19 cellular contexts compared by ENCODE assay signal in genomic region chr10:7030134-7030855, GRCh38.
DNase-seq lines count a peak whose midpoint lies in the region; ATAC-seq and TF ChIP-seq lines count a peak whose summit lies in the region.
"Had no signal": no experiment of that assay in that cellular context is flagged by ENCODE, and none has a peak within 500 bp of the region (broad histone marks: within the 10 kb centered on the region; RNA-seq: fewer than 3 reads in every experiment).

No MANE protein-coding gene starts in this region.

- H2AFZ ChIP-seq in osteoblast (ENCODE audit: low read length) = no peak overlapping the region

- CTCF ChIA-PET in CD8-positive, alpha-beta T cell (lab: Charles Lee) = interaction anchor here (1.0 kb wide), 1 partner anchor 13 kb away, joined by 3 read pairs; no protein-coding TSS in a partner anchor
- CTCF ChIA-PET in naive thymus-derived CD4-positive, alpha-beta T cell (lab: Charles Lee) = no interaction called here

- POLR2A ChIA-PET in CD8-positive, alpha-beta T cell (lab: Charles Lee) = interaction anchor here (0.5 kb wide), 1 partner anchor 52 kb away, joined by 3 read pairs; no protein-coding TSS in a partner anchor
- POLR2A ChIA-PET in naive thymus-derived CD4-positive, alpha-beta T cell (lab: Charles Lee) = no interaction called here

- no peaks in the 10 kb centered on the region for H3K79me2 ChIP-seq in osteoblast (ENCODE audit: insufficient read depth, low read length)

- H3K9me3 ChIP-seq in CD8-positive, alpha-beta T cell (ENCODE audit: low read length) = no peaks in the 10 kb centered on the region
- no peaks in the 10 kb centered on the region for H3K9me3 ChIP-seq in naive thymus-derived CD4-positive, alpha-beta T cell (ENCODE audit: control insufficient read depth in 2 of 3, low read length in 3 of 3)
- H3K9me3 ChIP-seq in vagina (no peaks in the 10 kb centered on the region), osteoblast (ENCODE audit: low read depth, low read length) (no peaks in the 10 kb centered on the region)
- H3K9me3 ChIP-seq: HAP-1, Peyer's patch had no signal

- peaks cover 2% of the 10 kb centered on the region for H3K9me3 Mint-ChIP-seq in CD8-positive, alpha-beta T cell
- H3K9me3 Mint-ChIP-seq in activated T-helper 17 cell treated with anti-CD3 and anti-CD28 coated beads, Interleukin-2, amount 50 U/mL, for 72 hours = peaks cover 5% of the 10 kb centered on the region
- H3K9me3 Mint-ChIP-seq in naive thymus-derived CD4-positive, alpha-beta T cell = peaks cover 0 to 27% (median 2%) of the 10 kb centered on the region in 11 donors

- H3K27ac Mint-ChIP-seq in CD8-positive, alpha-beta T cell = peak overlapping the region; percentile 32
- no peak overlapping the region for H3K27ac Mint-ChIP-seq in activated T-helper 17 cell treated with anti-CD3 and anti-CD28 coated beads, Interleukin-2, amount 50 U/mL, for 72 hours
- H3K27ac Mint-ChIP-seq in naive thymus-derived CD4-positive, alpha-beta T cell = peak overlapping the region in 1 of 9 donors; percentile 21

- no peaks in the 10 kb centered on the region for H4K20me1 ChIP-seq in osteoblast (ENCODE audit: insufficient read depth, low read length)
- H4K20me1 ChIP-seq: BLaER1 treated with 17β-estradiol and CSF1 and Interleukin-3, amounts not matched to agents 10 nM and 100 nM had no signal

- H3K27ac ChIP-seq in CD8-positive, alpha-beta T cell (ENCODE audit: low read depth, low read length) = no peak overlapping the region
- H3K27ac ChIP-seq in naive thymus-derived CD4-positive, alpha-beta T cell (ENCODE audit: low read depth, low read length) = no peak overlapping the region
- H3K27ac ChIP-seq in vagina (no peak overlapping the region), osteoblast (ENCODE audit: low read depth, low read length) (no peak overlapping the region)
- H3K27ac ChIP-seq: BLaER1 treated with 17β-estradiol and CSF1 and Interleukin-3, amounts not matched to agents 10 nM and 100 nM; HL-60 had no signal

- no peak for TF ChIP-seq CTCF in CD8-positive, alpha-beta T cell (IDR thresholded peaks at IDR 0.05)
- no peak for TF ChIP-seq CTCF in GM12865 (IDR thresholded peaks at IDR 0.05; ENCODE audit: insufficient read depth, low read depth, low read length, missing control alignments)
- TF ChIP-seq CTCF in vagina (IDR thresholded peaks at IDR 0.05) = no peak
- no peak for TF ChIP-seq CTCF in osteoblast (IDR thresholded peaks at IDR 0.05; ENCODE audit: extremely low read depth, low read depth, low read length)

- ATAC-seq in CD8-positive, alpha-beta T cell = peak; percentile 46
- ATAC-seq in activated T-helper 17 cell treated with anti-CD3 and anti-CD28 coated beads, Interleukin-2, amount 50 U/mL, for 72 hours (replicated peaks) = no peak
- peak; percentile 64 for ATAC-seq in naive thymus-derived CD4-positive, alpha-beta T cell
- ATAC-seq: Right ventricle myocardium inferior had no signal

- H3K36me3 Mint-ChIP-seq in CD8-positive, alpha-beta T cell = no peaks in the 10 kb centered on the region
- H3K36me3 Mint-ChIP-seq in activated T-helper 17 cell treated with anti-CD3 and anti-CD28 coated beads, Interleukin-2, amount 50 U/mL, for 72 hours (ENCODE audit: low read depth) = no peaks in the 10 kb centered on the region
- peaks cover 0 to 23% (median 0%) of the 10 kb centered on the region in 5 donors for H3K36me3 Mint-ChIP-seq in naive thymus-derived CD4-positive, alpha-beta T cell

- no peak overlapping the region for H3K4me2 ChIP-seq in osteoblast (ENCODE audit: insufficient read depth, low read length)

- H3K4me3 ChIP-seq in CD8-positive, alpha-beta T cell (ENCODE audit: low read depth, low read length) = no peak overlapping the region
- H3K4me3 ChIP-seq in GM12865 (ENCODE audit: low read depth, low read length) (no peak overlapping the region), vagina (no peak overlapping the region), osteoblast (ENCODE audit: insufficient read depth, low read length) (no peak overlapping the region)
- no peak overlapping the region for H3K4me3 ChIP-seq in naive thymus-derived CD4-positive, alpha-beta T cell (ENCODE audit: low read length)
- H3K4me3 ChIP-seq: BLaER1 treated with 17β-estradiol and CSF1 and Interleukin-3, amounts not matched to agents 10 nM and 100 nM; HAP-1; Peyer's patch had no signal

- no peaks in the 10 kb centered on the region for H3K36me3 ChIP-seq in CD8-positive, alpha-beta T cell (ENCODE audit: insufficient read depth, low read length)
- H3K36me3 ChIP-seq in naive thymus-derived CD4-positive, alpha-beta T cell (ENCODE audit: control insufficient read depth in 2 of 3, insufficient read depth in 3 of 3, low read length in 3 of 3) = no peaks in the 10 kb centered on the region
- H3K36me3 ChIP-seq in vagina (no peaks in the 10 kb centered on the region), osteoblast (ENCODE audit: insufficient read depth, low read length) (no peaks in the 10 kb centered on the region)
- H3K36me3 ChIP-seq: HAP-1, Peyer's patch had no signal

- H3K4me3 Mint-ChIP-seq in CD8-positive, alpha-beta T cell = no peak overlapping the region
- peak overlapping the region; percentile 34 for H3K4me3 Mint-ChIP-seq in activated T-helper 17 cell treated with anti-CD3 and anti-CD28 coated beads, Interleukin-2, amount 50 U/mL, for 72 hours
- H3K4me3 Mint-ChIP-seq in naive thymus-derived CD4-positive, alpha-beta T cell = peak overlapping the region in 1 of 10 donors; percentile 11

- no peak for TF ChIP-seq POLR2A in vagina (IDR thresholded peaks at IDR 0.05)

- peaks cover 19% of the 10 kb centered on the region for H3K4me1 ChIP-seq in CD8-positive, alpha-beta T cell (ENCODE audit: insufficient read depth, low read length)
- H3K4me1 ChIP-seq in naive thymus-derived CD4-positive, alpha-beta T cell (ENCODE audit: control insufficient read depth in 2 of 2, insufficient read depth in 2 of 2, low read length in 2 of 2) = peaks cover 5 to 59% of the 10 kb centered on the region in 2 donors
- H3K4me1 ChIP-seq in vagina = no peaks in the 10 kb centered on the region
- no peaks in the 10 kb centered on the region for H3K4me1 ChIP-seq in osteoblast (ENCODE audit: insufficient read depth, low read length)
- H3K4me1 ChIP-seq: HAP-1, Peyer's patch had no signal

- no peaks in the 10 kb centered on the region for H3K27me3 ChIP-seq in CD8-positive, alpha-beta T cell (ENCODE audit: insufficient read depth, low read length)
- no peaks in the 10 kb centered on the region for H3K27me3 ChIP-seq in naive thymus-derived CD4-positive, alpha-beta T cell (ENCODE audit: control insufficient read depth in 2 of 2, insufficient read depth in 2 of 2, low read length in 2 of 2)
- H3K27me3 ChIP-seq in vagina (no peaks in the 10 kb centered on the region), osteoblast (ENCODE audit: insufficient read depth, low read length) (no peaks in the 10 kb centered on the region)
- H3K27me3 ChIP-seq: BLaER1 treated with 17β-estradiol and CSF1 and Interleukin-3, amounts not matched to agents 10 nM and 100 nM; Peyer's patch had no signal

- peaks cover 53% of the 10 kb centered on the region for H3K4me1 Mint-ChIP-seq in CD8-positive, alpha-beta T cell (ENCODE audit: low read depth)
- peaks cover 39% of the 10 kb centered on the region for H3K4me1 Mint-ChIP-seq in activated T-helper 17 cell treated with anti-CD3 and anti-CD28 coated beads, Interleukin-2, amount 50 U/mL, for 72 hours
- H3K4me1 Mint-ChIP-seq in naive thymus-derived CD4-positive, alpha-beta T cell = peaks cover 0 to 42% (median 15%) of the 10 kb centered on the region in 7 donors

- H3K27me3 Mint-ChIP-seq in CD8-positive, alpha-beta T cell (ENCODE audit: low read depth) = no peaks in the 10 kb centered on the region
- H3K27me3 Mint-ChIP-seq in activated T-helper 17 cell treated with anti-CD3 and anti-CD28 coated beads, Interleukin-2, amount 50 U/mL, for 72 hours = no peaks in the 10 kb centered on the region
- no peaks in the 10 kb centered on the region for H3K27me3 Mint-ChIP-seq in naive thymus-derived CD4-positive, alpha-beta T cell

- DNase-seq in CD8-positive, alpha-beta T cell = no peak
- DNase-seq in GM12865 (ENCODE audit: low read depth) (peak; percentile 9), vagina (ENCODE audit: extremely low spot score in 2 of 2) (no peak), COR-L47 (lab: John Stamatoyannopoulos, UW) (no peak), osteoblast (ENCODE audit: insufficient read length, low spot score, missing footprints) (no peak)
- no peak for DNase-seq in naive thymus-derived CD4-positive, alpha-beta T cell
- DNase-seq: DMS79, MM.1S, NCI-H1092 treated with DMSO at 0.1 percent for 48 hours, NCI-H146, NCI-H2029 treated with DMSO at 0.1 percent for 48 hours, NCI-H2171, NCI-H526, Peyer's patch had no signal

- intact Hi-C loops in CD8-positive, alpha-beta T cell (cut with DNase I, micrococcal nuclease) = loop anchor here in 1 of 2 experiments (10.0 kb wide), 1 partner anchor 355 kb away; no protein-coding TSS in a partner anchor
- intact Hi-C loops in naive thymus-derived CD4-positive, alpha-beta T cell (cut with micrococcal nuclease) = loop anchor here in 1 of 2 donors (10.0 kb wide), 1 partner anchor 105 kb away; no protein-coding TSS in a partner anchor
- intact Hi-C loops in vagina (cut with DNase I) = no loop called here
